Comparison of ENCODE assay signal across 19 cellular contexts in genomic region chr11:19768815-19769214, GRCh38.
"Had no signal": no experiment of that assay in that cellular context is flagged by ENCODE, and none has a peak within 500 bp of the region (broad histone marks: within the 10 kb centered on the region; RNA-seq: fewer than 3 reads in every experiment).

No MANE protein-coding gene starts in this region.

- ATAC-seq: activated CD8-positive, alpha-beta T cell treated with anti-CD3 and anti-CD28 coated beads, Interleukin-2, amount 10 ng/mL, durations not matched to agents 7 days and 5 days; foreskin keratinocyte; pancreas; right lobe of liver had no signal

- H3K27ac ChIP-seq: breast epithelium, foreskin keratinocyte, pancreas, right lobe of liver, skin epidermis, tibial artery, WERI-Rb-1 had no signal

- H3K27me3 ChIP-seq: breast epithelium, pancreas, right lobe of liver, tibial artery had no signal

- DNase-seq: activated CD4-positive, alpha-beta T cell treated with anti-CD3 and anti-CD28 coated beads, Interleukin-2, amount 50 U/mL, for 1 hour; activated CD4-positive, CD25-positive, alpha-beta regulatory T cell treated with anti-CD3 and anti-CD28 coated beads, Interleukin-2, amount 50 U/mL, for 72 hours; activated CD8-positive, alpha-beta T cell treated with anti-CD3 and anti-CD28 coated beads, Interleukin-2, amount 10 ng/mL, durations not matched to agents 7 days and 5 days; activated gamma-delta T cell treated with Interleukin-2 at 50 U/mL for 16 hours; cerebellar nuclear complex; cortex of kidney; effector CD4-positive, alpha-beta T cell; foreskin keratinocyte; islet precursor cell; left cardiac atrium; mammary epithelial cell; pancreas; right lobe of liver; stimulated activated CD4-positive, alpha-beta T cell treated with anti-CD3 and anti-CD28 coated beads, Interleukin-1b, Interleukin-23, amount 100 ng/mL, for 48 hours; T-helper 1 cell; tibial artery; WERI-Rb-1 had no signal

- H3K4me3 ChIP-seq: breast epithelium, pancreas, right lobe of liver, skin epidermis, tibial artery had no signal

- H3K9me3 ChIP-seq: breast epithelium, pancreas, right lobe of liver, tibial artery had no signal

- H3K4me1 ChIP-seq: breast epithelium, foreskin keratinocyte, pancreas had no signal

- H3K36me3 ChIP-seq: breast epithelium, pancreas, right lobe of liver, tibial artery, WERI-Rb-1 had no signal
